In genomic region chr12:50567926-50568325, GRCh38 we compare ENCODE assay signal across 9 cellular contexts.
A peak's percentile ranks its signal among the peaks of the same experiment; 100 is the strongest.
DNase-seq lines count a peak whose midpoint lies in the region; ATAC-seq, FAIRE-seq and TF ChIP-seq lines count a peak whose summit lies in the region.
"Had no signal": no experiment of that assay in that cellular context is flagged by ENCODE, and none has a peak within 500 bp of the region (broad histone marks: within the 10 kb centered on the region; RNA-seq: fewer than 3 reads in every experiment).

No MANE protein-coding gene starts in this region.

- H3K9ac ChIP-seq in endothelial cell of umbilical vein (replicated peaks; ENCODE audit: extremely low read depth, insufficient read depth, low read length), result no peak overlapping the region

- no peak overlapping the region for H3K4me3 Mint-ChIP-seq in nephron
- H3K4me3 Mint-ChIP-seq: activated T-cell treated with anti-CD3 and anti-CD28 coated beads, Interleukin-2, amount 50 U/mL, for 4 hours had no signal

- BruUV-seq in endothelial cell of umbilical vein (replicated peaks; lab: Mats Ljungman, UMichigan), result no TSS peak

- H3K4me2 ChIP-seq in endothelial cell of umbilical vein (ENCODE audit: insufficient read depth, low read length), result peak overlapping the region; percentile 62

- in situ Hi-C loops in GM13977 (cut with MboI; ENCODE audit: low pct_unique_long_range_greater_than_20kb, low sequenced_read_pairs, unreplicated experiment), result no loop called here

- WGBS in heart left ventricle, 4 donors, result 35 to 43% (median 41%) methylated on average over 1 of the region's 1 CpG

- ATAC-seq in heart left ventricle (no peak), left cardiac atrium (no peak), HG02973 (IDR thresholded peaks at IDR 0.05; ENCODE audit: unreplicated experiment) (no peak)
- ATAC-seq: activated T-cell treated with anti-CD3 and anti-CD28 coated beads, Interleukin-2, amount 50 U/mL, for 4 hours had no signal

- FAIRE-seq in endothelial cell of umbilical vein (lab: Jason Lieb, UNC), result no peak

- peaks cover 3% of the 10 kb centered on the region for H4K20me1 ChIP-seq in endothelial cell of umbilical vein (replicated peaks; ENCODE audit: control insufficient read depth, extremely low read depth, insufficient read depth, low read length)

- dilution Hi-C loops in endothelial cell of umbilical vein (cut with MboI; ENCODE audit: extremely low pct_ligation_motif_present, low sequenced_read_pairs), result no loop called here

- CTCF ChIA-PET in endothelial cell of umbilical vein (lab: Charles Lee), result interaction anchor here (0.8 to 1.8 kb wide), 10 partner anchors 9 to 74 kb away, joined by 3 to 9 read pairs (median 4); partner anchors contain the start of gene DIP2B

- no peaks in the 10 kb centered on the region for H3K27me3 Mint-ChIP-seq in nephron (ENCODE audit: low read depth)

- H3K4me1 ChIP-seq in heart left ventricle (peaks cover 9 to 78% (median 39%) of the 10 kb centered on the region in 12 donors), endothelial cell of umbilical vein (ENCODE audit: control insufficient read depth, extremely low read depth, insufficient read depth, low read length) (peaks cover 42% of the 10 kb centered on the region), uterus (peaks cover 5 to 13% of the 10 kb centered on the region in 2 donors)

- intact Hi-C loops in heart left ventricle (cut with DNase I), result loop anchor here in 1 of 10 donors (5.0 kb wide), 1 partner anchor 61 kb away; no protein-coding TSS in a partner anchor
- intact Hi-C loops in left cardiac atrium (cut with DNase I), result no loop called here
- intact Hi-C loops in endothelial cell of umbilical vein (cut with micrococcal nuclease), result no loop called here
- intact Hi-C loops in uterus (cut with DNase I; ENCODE audit: low total_unique reads), result no loop called here

- H3K4me3 ChIP-seq in heart left ventricle (no peak overlapping the region), endothelial cell of umbilical vein (replicated peaks in 1 of 3; ENCODE audit: insufficient read depth in 1 of 3, low read depth in 1 of 3, low read length in 3 of 3) (no peak overlapping the region), uterus (no peak overlapping the region)

- POLR2A ChIA-PET in endothelial cell of umbilical vein (lab: Charles Lee), result no interaction called here

- H3K79me2 ChIP-seq in endothelial cell of umbilical vein (ENCODE audit: control insufficient read depth, insufficient read depth, low read length), result peaks cover 31% of the 10 kb centered on the region

- H3K27ac Mint-ChIP-seq in nephron, result peak overlapping the region; percentile 11 to 75 (median 53)

- no peaks in the 10 kb centered on the region for H3K36me3 Mint-ChIP-seq in nephron (ENCODE audit: low read depth)

- no peaks in the 10 kb centered on the region for H3K9me3 Mint-ChIP-seq in nephron
- H3K9me3 Mint-ChIP-seq: activated T-cell treated with anti-CD3 and anti-CD28 coated beads, Interleukin-2, amount 50 U/mL, for 4 hours had no signal

- TF ChIP-seq POLR2A in heart left ventricle (IDR thresholded peaks at IDR 0.05), result no peak
- TF ChIP-seq POLR2A in endothelial cell of umbilical vein (IDR thresholded peaks at IDR 0.05; ENCODE audit: low read depth, low read length), result no peak
- no peak for TF ChIP-seq POLR2A in uterus (IDR thresholded peaks at IDR 0.05)

- H2AFZ ChIP-seq in endothelial cell of umbilical vein (ENCODE audit: low read depth, low read length), result no peak overlapping the region

- H3K9me3 ChIP-seq in heart left ventricle (no peaks in the 10 kb centered on the region), endothelial cell of umbilical vein (replicated peaks; ENCODE audit: control insufficient read depth, insufficient read depth, low read length) (no peaks in the 10 kb centered on the region), uterus (no peaks in the 10 kb centered on the region)

- DNase-seq in heart left ventricle (no peak), left cardiac atrium (no peak), endothelial cell of umbilical vein (ENCODE audit: low read depth, low spot score) (peak; percentile 28), uterus (no peak), NCI-H2029 (lab: John Stamatoyannopoulos, UW) (no peak), GM13977 (ENCODE audit: low spot score) (no peak)
- DNase-seq: activated T-cell treated with anti-CD3 and anti-CD28 coated beads, Interleukin-2, amount 50 U/mL, for 4 hours had no signal

- TF ChIP-seq CTCF in heart left ventricle (IDR thresholded peaks at IDR 0.05) (no peak), endothelial cell of umbilical vein (IDR thresholded peaks at IDR 0.05; ENCODE audit: extremely low read depth in 1 of 2, insufficient read depth in 1 of 2, low read depth in 1 of 2, low read length in 2 of 2) (no peak), nephron (IDR thresholded peaks at IDR 0.05; ENCODE audit: unreplicated experiment in 3 of 3) (no peak), uterus (IDR thresholded peaks at IDR 0.05) (no peak), GM13977 (IDR thresholded peaks at IDR 0.05; ENCODE audit: extremely low read depth, insufficient read depth, missing control alignments) (no peak)

- no peaks in the 10 kb centered on the region for H3K9me1 ChIP-seq in endothelial cell of umbilical vein (replicated peaks; ENCODE audit: control insufficient read depth, extremely low read depth, insufficient read depth, low read length)

- H3K27ac ChIP-seq in heart left ventricle, result peak overlapping the region in 11 of 12 donors; percentile 28 to 76 (median 58)
- H3K27ac ChIP-seq in endothelial cell of umbilical vein (ENCODE audit: insufficient read depth, low read depth, low read length), result no peak overlapping the region
- peak overlapping the region; percentile 79 to 85 for H3K27ac ChIP-seq in uterus

- H3K36me3 ChIP-seq in heart left ventricle (no peaks in the 10 kb centered on the region), endothelial cell of umbilical vein (ENCODE audit: control insufficient read depth in 2 of 2, extremely low read depth in 1 of 2, insufficient read depth in 2 of 2, low read length in 2 of 2) (no peaks in the 10 kb centered on the region), uterus (no peaks in the 10 kb centered on the region)

- no peaks in the 10 kb centered on the region for H3K27me3 ChIP-seq in heart left ventricle
- H3K27me3 ChIP-seq in endothelial cell of umbilical vein (ENCODE audit: control insufficient read depth in 2 of 2, insufficient read depth in 2 of 2, low read length in 2 of 2), result no peaks in the 10 kb centered on the region
- H3K27me3 ChIP-seq in uterus, result no peaks in the 10 kb centered on the region

- peaks cover 46% of the 10 kb centered on the region for H3K4me1 Mint-ChIP-seq in nephron

TF ChIP-seq in endothelial cell of umbilical vein, 7 proteins besides CTCF, POLR2A, EP300 and RAD21:
- TF ChIP-seq MAX (IDR thresholded peaks at IDR 0.05; ENCODE audit: insufficient read depth, insufficient read length), result no peak
- no peak for TF ChIP-seq EZH2 (IDR thresholded peaks at IDR 0.05; ENCODE audit: borderline replicate concordance, low read depth, low read length, severe bottlenecking)
- TF ChIP-seq JUN (IDR thresholded peaks at IDR 0.05; ENCODE audit: borderline replicate concordance, insufficient read depth, insufficient read length, low read depth), result no peak
- TF ChIP-seq FOS (IDR thresholded peaks at IDR 0.05; ENCODE audit: borderline replicate concordance, insufficient read depth, low read length), result no peak
- TF ChIP-seq GATA2 (IDR thresholded peaks at IDR 0.05; ENCODE audit: insufficient read depth, insufficient read length, low read depth, low read length), result no peak
- TF ChIP-seq POLR2AphosphoS5 (IDR thresholded peaks at IDR 0.05; ENCODE audit: insufficient read depth, low read depth, low read length), result no peak
- no peak for TF ChIP-seq MYC (IDR thresholded peaks at IDR 0.05; ENCODE audit: low read depth, low read length)
